ENCODE assay signal across 8 cellular contexts in genomic region chr6:73728548-73729205, GRCh38. TPM values are rescaled to one million over a fixed set of nuclear protein-coding genes. Genes with fewer than 3 reads are reported as not detected.
DNase-seq lines count a peak whose midpoint lies in the region; ATAC-seq and TF ChIP-seq lines count a peak whose summit lies in the region.

No MANE protein-coding gene starts in this region.

- H3K27ac ChIP-seq in HL-60 (replicated peaks) (no peak overlapping the region), mesendoderm (ENCODE audit: low read depth, low read length) (no peak overlapping the region), dorsolateral prefrontal cortex (no peak overlapping the region), ovary (no peak overlapping the region)

- H3K79me2 ChIP-seq in mesendoderm (ENCODE audit: control insufficient read depth, insufficient read depth, low read length) = no peaks in the 10 kb centered on the region

- no peak overlapping the region for H3K4ac ChIP-seq in mesendoderm (ENCODE audit: low read depth, low read length)

- intact Hi-C loops in dorsolateral prefrontal cortex (cut with DNase I) = no loop called here
- intact Hi-C loops in ovary (cut with DNase I) = no loop called here

- no peak overlapping the region for H2AK5ac ChIP-seq in mesendoderm (ENCODE audit: low read length)

- no peak overlapping the region for H3K23ac ChIP-seq in mesendoderm (ENCODE audit: low read length)

- no peaks in the 10 kb centered on the region for H3K9me3 ChIP-seq in ovary

- no peak overlapping the region for H2BK5ac ChIP-seq in mesendoderm (ENCODE audit: low read length)

- H3K18ac ChIP-seq in mesendoderm (ENCODE audit: low read length) = no peak overlapping the region

- H3K4me2 ChIP-seq in mesendoderm (ENCODE audit: low read length) = no peak overlapping the region

- no peak overlapping the region for H4K5ac ChIP-seq in mesendoderm (ENCODE audit: low read length)

- H3K36me3 ChIP-seq in mesendoderm (ENCODE audit: control insufficient read depth, insufficient read depth, low read length) (no peaks in the 10 kb centered on the region), ovary (no peaks in the 10 kb centered on the region)

- no peak for TF ChIP-seq EP300 in ovary (IDR thresholded peaks at IDR 0.05)

- no peak overlapping the region for H4K8ac ChIP-seq in mesendoderm (ENCODE audit: low read depth, low read length)

- H3K4me1 ChIP-seq in mesendoderm (ENCODE audit: control insufficient read depth, low read depth, low read length) = no peaks in the 10 kb centered on the region
- no peaks in the 10 kb centered on the region for H3K4me1 ChIP-seq in ovary (ENCODE audit: insufficient read depth)

- no peak overlapping the region for H3K56ac ChIP-seq in mesendoderm (ENCODE audit: low read length)

- TF ChIP-seq CTCF in HL-60 (IDR thresholded peaks at IDR 0.05; ENCODE audit: insufficient read depth, low read length) (no peak), dorsolateral prefrontal cortex (IDR thresholded peaks at IDR 0.05 in 54 of 56, conservative IDR thresholded peaks at IDR 0.05 in 2 of 56; ENCODE audit: low read depth in 1 of 56, partially characterized antibody in 56 of 56) (no peak), ovary (IDR thresholded peaks at IDR 0.05) (no peak)

- H2BK120ac ChIP-seq in mesendoderm (ENCODE audit: low read depth, low read length) = no peak overlapping the region

- WGBS in mesendoderm (ENCODE audit: extremely low coverage, insufficient coverage, low lambda C conversion rate) = no CpG with 5 or more reads among the region's 4 CpGs
- WGBS in ovary, 3 donors = 73 to 74% (median 73%) methylated on average over 4 of the region's 4 CpGs

- no peak overlapping the region for H3K9ac ChIP-seq in mesendoderm (ENCODE audit: low read length)

- ATAC-seq in GM18907 (IDR thresholded peaks at IDR 0.05; ENCODE audit: unreplicated experiment) = peak; percentile 73
- peak; percentile 55 for ATAC-seq in GM21786 (IDR thresholded peaks at IDR 0.05; ENCODE audit: unreplicated experiment)

- no peak for TF ChIP-seq POLR2A in ovary (IDR thresholded peaks at IDR 0.05)

- H2BK15ac ChIP-seq in mesendoderm (replicated peaks; ENCODE audit: low read depth) = no peak overlapping the region

- H3K4me3 ChIP-seq in HL-60 (replicated peaks; ENCODE audit: insufficient read depth, low read length) (no peak overlapping the region), mesendoderm (ENCODE audit: low read length) (no peak overlapping the region), dorsolateral prefrontal cortex (no peak overlapping the region), ovary (no peak overlapping the region)

- H3K27me3 ChIP-seq in HL-60 (ENCODE audit: insufficient read depth, poor library complexity, severe bottlenecking) = no peaks in the 10 kb centered on the region
- H3K27me3 ChIP-seq in mesendoderm (ENCODE audit: insufficient read depth, low read length, poor library complexity) = no peaks in the 10 kb centered on the region
- no peaks in the 10 kb centered on the region for H3K27me3 ChIP-seq in dorsolateral prefrontal cortex
- H3K27me3 ChIP-seq in ovary = no peaks in the 10 kb centered on the region

- DNase-seq in HL-60 (ENCODE audit: low read depth in 1 of 2, low spot score in 1 of 2) (peak; percentile 24 to 27), mesendoderm (peak; percentile 7), dorsolateral prefrontal cortex (no peak), cerebellar cortex (ENCODE audit: low spot score) (no peak), ovary (no peak), hippocampal formation (lab: John Stamatoyannopoulos, UW) (no peak)

- no peaks in the 10 kb centered on the region for H3K79me1 ChIP-seq in mesendoderm (ENCODE audit: low read length)

RNA-seq across cellular contexts. Expression of gene CD109, which starts 32.7 kb away (rescaled TPM):
- 1.5 TPM for polyA plus RNA-seq in mesendoderm (2013, experiment 1 of 2)
- 1.4 TPM for polyA plus RNA-seq in mesendoderm (2013, experiment 2 of 2)
- 10 to 100 TPM in 2 of 120 experiments, 1 to 10 TPM in 118; 1.3 to 13.2 (median 5.1) TPM for total RNA-seq in dorsolateral prefrontal cortex
- 1 to 10 TPM; 1.5 to 5.3 (median 3.2) TPM for total RNA-seq in ovary
- polyA plus RNA-seq in ovary = 1 to 10 TPM; 1.2 to 5.8 TPM

Comparison
In these comparisons a context has a peak if more than half of its experiments do, and no peak if none do; other contexts are left out.
1. DNase-seq: peak in HL-60 (2 of 2) and mesendoderm (single experiment); none in dorsolateral prefrontal cortex (0 of 10), cerebellar cortex (single experiment), ovary (0 of 5) and hippocampal formation (0 of 2).